9 cellular contexts compared by ENCODE assay signal in the genomic region with DNA sequence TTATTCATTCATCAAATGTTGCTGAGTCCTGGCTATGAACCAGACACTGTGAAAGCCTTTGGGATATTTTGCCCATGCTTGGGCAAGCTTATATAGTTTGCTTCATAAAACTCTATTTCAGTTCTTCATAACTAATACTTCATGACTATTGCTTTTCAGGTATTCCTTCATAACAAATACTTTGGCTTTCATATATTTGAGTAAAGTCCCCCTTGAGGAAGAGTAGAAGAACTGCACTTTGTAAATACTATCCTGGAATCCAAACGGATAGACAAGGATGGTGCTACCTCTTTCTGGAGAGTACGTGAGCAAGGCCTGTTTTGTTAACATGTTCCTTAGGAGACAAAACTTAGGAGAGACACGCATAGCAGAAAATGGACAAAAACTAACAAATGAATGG. TPM values are rescaled to one million over a fixed set of nuclear protein-coding genes. Genes with fewer than 3 reads are reported as not detected.
DNase-seq lines count a peak whose midpoint lies in the region; ATAC-seq and TF ChIP-seq lines count a peak whose summit lies in the region.
"Had no signal": no experiment of that assay in that cellular context is flagged by ENCODE, and none has a peak within 500 bp of the region (broad histone marks: within the 10 kb centered on the region; RNA-seq: fewer than 3 reads in every experiment).

No MANE protein-coding gene starts in this region.

- no peak overlapping the region for H3K4me3 ChIP-seq in BE2C (ENCODE audit: low read depth, low read length)
- H3K4me3 ChIP-seq in fibroblast of villous mesenchyme (ENCODE audit: low read depth, low read length) = no peak overlapping the region

- TF ChIP-seq CTCF in BE2C (IDR thresholded peaks at IDR 0.05; ENCODE audit: low read depth, low read length) (peak; percentile 54), fibroblast of villous mesenchyme (IDR thresholded peaks at IDR 0.05; ENCODE audit: insufficient read depth, low read depth, low read length) (peak; percentile 65)

- peak; percentile 68 for ATAC-seq in GM19455 (IDR thresholded peaks at IDR 0.05; ENCODE audit: unreplicated experiment)
- ATAC-seq in GM19324 (IDR thresholded peaks at IDR 0.05; ENCODE audit: low FRiP score, unreplicated experiment) = no peak
- ATAC-seq: activated naive CD8-positive, alpha-beta T cell treated with anti-CD3 and anti-CD28 coated beads, Interleukin-2, amount 50 U/mL, for 24 hours had no signal

- H3K36me3 ChIP-seq in BE2C = no peaks in the 10 kb centered on the region

- no peaks in the 10 kb centered on the region for H3K27me3 ChIP-seq in BE2C

- DNase-seq in BE2C (no peak), NAMALWA (ENCODE audit: low spot score) (peak; percentile 38), fibroblast of villous mesenchyme (ENCODE audit: low read depth) (peak; percentile 13), hepatic stellate cell (ENCODE audit: low spot score) (no peak), NK-92 (lab: John Stamatoyannopoulos, UW; ENCODE audit: unreplicated experiment) (no peak)
- no peak for DNase-seq in activated CD8-positive, alpha-beta memory T cell treated with anti-CD3 and anti-CD28 coated beads, Interleukin-2, amount 50 U/mL, for 4 hours
- DNase-seq: activated naive CD8-positive, alpha-beta T cell treated with anti-CD3 and anti-CD28 coated beads, Interleukin-2, amount 50 U/mL, for 24 hours had no signal

- H3K4me1 ChIP-seq in BE2C = no peaks in the 10 kb centered on the region

- H3K9me3 ChIP-seq in BE2C = no peaks in the 10 kb centered on the region

RNA-seq across cellular contexts. Expression of gene AFP, which starts 1.7 kb away (rescaled TPM):
- polyA plus RNA-seq in BE2C (2012; ENCODE audit: insufficient read depth, insufficient read length, low read depth) = not detected
- total RNA-seq in fibroblast of villous mesenchyme = 0.32 TPM in 1 of 2 replicates, not detected in the other

RNA-seq across cellular contexts. Expression of gene ALB, which starts 30.2 kb away (rescaled TPM):
- not detected for polyA plus RNA-seq in BE2C (2012; ENCODE audit: insufficient read depth, insufficient read length, low read depth)
- total RNA-seq in fibroblast of villous mesenchyme = not detected in 2 replicates

RNA-seq across cellular contexts. Expression of gene AFM, which starts 47.2 kb away (rescaled TPM):
- 0.22 TPM for polyA plus RNA-seq in BE2C (2012; ENCODE audit: insufficient read depth, insufficient read length, low read depth)
- total RNA-seq in fibroblast of villous mesenchyme = not detected in 2 replicates

Comparison
In these comparisons a context has a peak if more than half of its experiments do, and no peak if none do; other contexts are left out.
1. DNase-seq: peak in NAMALWA (single experiment) and fibroblast of villous mesenchyme (single experiment); none in BE2C (single experiment), activated CD8-positive, alpha-beta memory T cell treated with anti-CD3 and anti-CD28 coated beads, Interleukin-2, amount 50 U/mL, for 4 hours (single experiment), hepatic stellate cell (single experiment) and NK-92 (single experiment).